In genomic region chr16:858971-859370, GRCh38 we compare ENCODE assay signal across 1 cellular context. TPM values are rescaled to one million over a fixed set of nuclear protein-coding genes. Genes with fewer than 3 reads are reported as not detected.
"Had no signal": no experiment of that assay in that cellular context is flagged by ENCODE, and none has a peak within 500 bp of the region (broad histone marks: within the 10 kb centered on the region; RNA-seq: fewer than 3 reads in every experiment).

No MANE protein-coding gene starts in this region.

RNA-seq across cellular contexts. Expression of gene GNG13, which starts 58.4 kb away (rescaled TPM):
- total RNA-seq: GM12878 had no signal
- polyA plus RNA-seq: GM12878 had no signal
